In the genomic region with DNA sequence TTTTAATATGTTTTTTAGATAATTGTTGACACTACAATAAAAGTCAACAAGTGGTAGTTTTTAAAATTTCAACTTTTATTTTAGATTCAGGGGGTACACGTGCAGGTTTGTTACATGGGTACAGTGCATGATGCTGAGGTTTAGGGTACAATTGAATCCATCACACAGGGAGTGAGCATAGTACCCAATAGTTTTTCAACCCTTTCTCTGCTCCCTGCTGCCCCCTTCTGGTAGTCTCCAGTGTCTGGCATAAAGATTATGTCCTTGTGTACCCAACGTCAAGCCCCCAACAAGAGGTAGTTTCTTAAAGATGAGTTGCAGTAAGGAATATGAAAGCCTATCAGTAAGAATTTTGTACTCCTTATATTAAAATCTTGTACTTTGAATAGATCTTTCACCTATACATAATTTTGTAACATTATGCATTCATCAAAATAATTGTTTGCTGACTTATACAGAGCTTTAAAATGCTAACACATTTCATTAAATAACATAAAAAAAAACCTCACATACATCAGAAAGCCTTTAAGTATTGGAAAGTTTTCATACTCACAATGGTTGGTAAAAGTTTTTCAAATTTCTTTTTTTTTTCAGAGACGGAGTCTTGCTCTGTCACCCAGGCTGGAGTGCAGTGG, we compare ENCODE assay signal across 8 cellular contexts. TPM values are rescaled to one million over a fixed set of nuclear protein-coding genes. Genes with fewer than 3 reads are reported as not detected.
DNase-seq lines count a peak whose midpoint lies in the region; ATAC-seq and TF ChIP-seq lines count a peak whose summit lies in the region.

No MANE protein-coding gene starts in this region.

- H3K4me3 Mint-ChIP-seq in CD4-positive, alpha-beta memory T cell: no peak overlapping the region

- DNase-seq in CD4-positive, alpha-beta memory T cell: peak; percentile 66 to 78 (median 73)
- DNase-seq in KG1 (lab: John Stamatoyannopoulos, UW) (peak; percentile 71), SHP77 treated with DMSO at 0.1 percent for 48 hours (lab: John Stamatoyannopoulos, UW) (peak; percentile 48), left ventricle myocardium inferior (no peak)
- DNase-seq in activated T-helper 9 cell treated with anti-CD3 and anti-CD28 coated beads, Interleukin-2, amount 50 U/mL, for 16 hours (ENCODE audit: low read depth): peak; percentile 64
- DNase-seq in stimulated activated CD4-positive, alpha-beta T cell treated with anti-CD3 and anti-CD28 coated beads, Interleukin-12 subunit alpha, Interleukin-12 subunit beta, amount 100 ng/mL, for 24 hours (ENCODE audit: low read depth in 2 of 2): peak; percentile 43 to 79

- peak; percentile 79 for TF ChIP-seq CTCF in left ventricle myocardium inferior (IDR thresholded peaks at IDR 0.05; ENCODE audit: borderline replicate concordance)

- H3K4me1 ChIP-seq in CD4-positive, alpha-beta memory T cell (ENCODE audit: insufficient read depth, low read length): no peaks in the 10 kb centered on the region
- H3K4me1 ChIP-seq in left ventricle myocardium inferior: no peaks in the 10 kb centered on the region

- CTCF ChIA-PET in CD4-positive, alpha-beta memory T cell (lab: Charles Lee; ENCODE audit: partially characterized antibody): interaction anchor here (0.9 to 5.4 kb wide), 13 partner anchors 8 to 368 kb away, joined by 3 to 42 read pairs (median 3); a partner anchor contains a TSS

- H3K27ac Mint-ChIP-seq in CD4-positive, alpha-beta memory T cell: no peak overlapping the region

- intact Hi-C loops in CD4-positive, alpha-beta memory T cell (cut with micrococcal nuclease): loop anchor here (5.0 to 10.0 kb wide), 2 partner anchors 127 to 390 kb away; no protein-coding TSS in a partner anchor
- intact Hi-C loops in left ventricle myocardium inferior (cut with micrococcal nuclease): no loop called here

- no peaks in the 10 kb centered on the region for H3K36me3 Mint-ChIP-seq in CD4-positive, alpha-beta memory T cell

- no peak overlapping the region for H3K4me3 ChIP-seq in CD4-positive, alpha-beta memory T cell (ENCODE audit: low read length in 2 of 2)
- H3K4me3 ChIP-seq in left ventricle myocardium inferior: no peak overlapping the region

- peaks cover 0 to 3% (median under 1%) of the 10 kb centered on the region in 4 donors for H3K4me1 Mint-ChIP-seq in CD4-positive, alpha-beta memory T cell

- H3K9me3 Mint-ChIP-seq in CD4-positive, alpha-beta memory T cell: no peaks in the 10 kb centered on the region

- H3K27me3 ChIP-seq in CD4-positive, alpha-beta memory T cell (ENCODE audit: insufficient read depth, low read length): no peaks in the 10 kb centered on the region
- no peaks in the 10 kb centered on the region for H3K27me3 ChIP-seq in left ventricle myocardium inferior (ENCODE audit: low read depth)

- no peak overlapping the region for H3K27ac ChIP-seq in CD4-positive, alpha-beta memory T cell (ENCODE audit: low read depth, low read length)
- no peak overlapping the region for H3K27ac ChIP-seq in left ventricle myocardium inferior (replicated peaks)

- H3K27me3 Mint-ChIP-seq in CD4-positive, alpha-beta memory T cell: peaks cover 0 to 2% of the 10 kb centered on the region in 2 donors

- ATAC-seq in GM19372 (IDR thresholded peaks at IDR 0.05; ENCODE audit: low read depth, unreplicated experiment) (peak; percentile 68), HG03280 (IDR thresholded peaks at IDR 0.05; ENCODE audit: unreplicated experiment) (no peak)

- H3K9me3 ChIP-seq in CD4-positive, alpha-beta memory T cell (ENCODE audit: control insufficient read depth in 1 of 2, low read length in 2 of 2): no peaks in the 10 kb centered on the region
- H3K9me3 ChIP-seq in left ventricle myocardium inferior (replicated peaks): no peaks in the 10 kb centered on the region

- H3K36me3 ChIP-seq in CD4-positive, alpha-beta memory T cell (ENCODE audit: insufficient read depth, low read length): no peaks in the 10 kb centered on the region
- no peaks in the 10 kb centered on the region for H3K36me3 ChIP-seq in left ventricle myocardium inferior

- POLR2A ChIA-PET in CD4-positive, alpha-beta memory T cell (lab: Charles Lee; ENCODE audit: partially characterized antibody): interaction anchor here (1.9 kb wide), 1 partner anchor 12 kb away, joined by 6 read pairs; a partner anchor contains a TSS

RNA-seq across cellular contexts. Expression of a gene that starts 5.4 kb away (rescaled TPM):
- 10 to 100 TPM; 64.7 to 66.0 TPM for total RNA-seq in CD4-positive, alpha-beta memory T cell
- polyA plus RNA-seq in CD4-positive, alpha-beta memory T cell: 10 to 100 TPM; 15.1 to 21.1 TPM
- total RNA-seq in left ventricle myocardium inferior: 31.8 TPM

RNA-seq across cellular contexts. Expression of a gene that starts 11.7 kb away (rescaled TPM):
- total RNA-seq in CD4-positive, alpha-beta memory T cell: 1 to 10 TPM; 5.3 to 9.7 TPM
- 1 to 10 TPM; 3.1 to 5.9 TPM for polyA plus RNA-seq in CD4-positive, alpha-beta memory T cell
- total RNA-seq in left ventricle myocardium inferior: 14.2 TPM
